1 cellular context compared by ENCODE assay signal in the genomic region with DNA sequence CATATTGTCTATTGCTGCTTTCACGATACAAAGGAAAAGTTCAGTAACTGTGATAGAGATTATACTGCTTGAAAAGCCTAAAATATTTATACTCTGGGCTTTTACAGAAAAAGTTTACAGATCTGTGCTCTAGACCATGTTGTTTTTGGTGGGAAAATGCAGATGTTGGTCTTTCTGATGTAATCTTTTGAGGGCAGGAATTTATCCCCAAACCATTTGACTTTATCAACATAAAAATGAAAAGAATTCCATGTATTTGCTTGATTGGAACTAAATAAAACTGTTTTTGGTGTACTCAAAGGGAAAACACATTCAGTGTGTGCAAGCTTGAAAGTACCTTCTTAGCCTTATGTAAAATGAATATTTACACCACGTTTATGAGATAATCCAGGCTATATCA.
TF ChIP-seq lines count a peak whose summit lies in the region.

No MANE protein-coding gene starts in this region.

TF ChIP-seq in SK-N-SH treated with all-trans-retinoic acid at 6 μM for 48 hours, 23 proteins besides CTCF, POLR2A, EP300 and RAD21 (continued from another document):
- TF ChIP-seq, protein P1, sequence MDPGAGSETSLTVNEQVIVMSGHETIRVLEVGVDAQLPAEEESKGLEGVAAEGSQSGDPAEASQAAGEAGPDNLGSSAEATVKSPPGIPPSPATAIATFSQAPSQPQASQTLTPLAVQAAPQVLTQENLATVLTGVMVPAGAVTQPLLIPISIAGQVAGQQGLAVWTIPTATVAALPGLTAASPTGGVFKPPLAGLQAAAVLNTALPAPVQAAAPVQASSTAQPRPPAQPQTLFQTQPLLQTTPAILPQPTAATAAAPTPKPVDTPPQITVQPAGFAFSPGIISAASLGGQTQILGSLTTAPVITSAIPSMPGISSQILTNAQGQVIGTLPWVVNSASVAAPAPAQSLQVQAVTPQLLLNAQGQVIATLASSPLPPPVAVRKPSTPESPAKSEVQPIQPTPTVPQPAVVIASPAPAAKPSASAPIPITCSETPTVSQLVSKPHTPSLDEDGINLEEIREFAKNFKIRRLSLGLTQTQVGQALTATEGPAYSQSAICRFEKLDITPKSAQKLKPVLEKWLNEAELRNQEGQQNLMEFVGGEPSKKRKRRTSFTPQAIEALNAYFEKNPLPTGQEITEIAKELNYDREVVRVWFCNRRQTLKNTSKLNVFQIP (CRISPR knock-in tag; IDR thresholded peaks at IDR 0.05; ENCODE audit: borderline replicate concordance, low read depth), result no peak
- TF ChIP-seq ZFP3 (CRISPR knock-in tag; IDR thresholded peaks at IDR 0.05) (no peak), TCF4 (CRISPR knock-in tag; IDR thresholded peaks at IDR 0.05; ENCODE audit: borderline replicate concordance) (no peak), ISL1 (CRISPR knock-in tag; IDR thresholded peaks at IDR 0.05) (no peak), TOX (CRISPR knock-in tag; IDR thresholded peaks at IDR 0.05; ENCODE audit: borderline replicate concordance) (no peak)
- TF ChIP-seq, protein P2, sequence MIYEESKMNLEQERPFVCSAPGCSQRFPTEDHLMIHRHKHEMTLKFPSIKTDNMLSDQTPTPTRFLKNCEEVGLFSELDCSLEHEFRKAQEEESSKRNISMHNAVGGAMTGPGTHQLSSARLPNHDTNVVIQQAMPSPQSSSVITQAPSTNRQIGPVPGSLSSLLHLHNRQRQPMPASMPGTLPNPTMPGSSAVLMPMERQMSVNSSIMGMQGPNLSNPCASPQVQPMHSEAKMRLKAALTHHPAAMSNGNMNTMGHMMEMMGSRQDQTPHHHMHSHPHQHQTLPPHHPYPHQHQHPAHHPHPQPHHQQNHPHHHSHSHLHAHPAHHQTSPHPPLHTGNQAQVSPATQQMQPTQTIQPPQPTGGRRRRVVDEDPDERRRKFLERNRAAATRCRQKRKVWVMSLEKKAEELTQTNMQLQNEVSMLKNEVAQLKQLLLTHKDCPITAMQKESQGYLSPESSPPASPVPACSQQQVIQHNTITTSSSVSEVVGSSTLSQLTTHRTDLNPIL (CRISPR knock-in tag; IDR thresholded peaks at IDR 0.05; ENCODE audit: low read depth), result no peak
- TF ChIP-seq, protein P3, sequence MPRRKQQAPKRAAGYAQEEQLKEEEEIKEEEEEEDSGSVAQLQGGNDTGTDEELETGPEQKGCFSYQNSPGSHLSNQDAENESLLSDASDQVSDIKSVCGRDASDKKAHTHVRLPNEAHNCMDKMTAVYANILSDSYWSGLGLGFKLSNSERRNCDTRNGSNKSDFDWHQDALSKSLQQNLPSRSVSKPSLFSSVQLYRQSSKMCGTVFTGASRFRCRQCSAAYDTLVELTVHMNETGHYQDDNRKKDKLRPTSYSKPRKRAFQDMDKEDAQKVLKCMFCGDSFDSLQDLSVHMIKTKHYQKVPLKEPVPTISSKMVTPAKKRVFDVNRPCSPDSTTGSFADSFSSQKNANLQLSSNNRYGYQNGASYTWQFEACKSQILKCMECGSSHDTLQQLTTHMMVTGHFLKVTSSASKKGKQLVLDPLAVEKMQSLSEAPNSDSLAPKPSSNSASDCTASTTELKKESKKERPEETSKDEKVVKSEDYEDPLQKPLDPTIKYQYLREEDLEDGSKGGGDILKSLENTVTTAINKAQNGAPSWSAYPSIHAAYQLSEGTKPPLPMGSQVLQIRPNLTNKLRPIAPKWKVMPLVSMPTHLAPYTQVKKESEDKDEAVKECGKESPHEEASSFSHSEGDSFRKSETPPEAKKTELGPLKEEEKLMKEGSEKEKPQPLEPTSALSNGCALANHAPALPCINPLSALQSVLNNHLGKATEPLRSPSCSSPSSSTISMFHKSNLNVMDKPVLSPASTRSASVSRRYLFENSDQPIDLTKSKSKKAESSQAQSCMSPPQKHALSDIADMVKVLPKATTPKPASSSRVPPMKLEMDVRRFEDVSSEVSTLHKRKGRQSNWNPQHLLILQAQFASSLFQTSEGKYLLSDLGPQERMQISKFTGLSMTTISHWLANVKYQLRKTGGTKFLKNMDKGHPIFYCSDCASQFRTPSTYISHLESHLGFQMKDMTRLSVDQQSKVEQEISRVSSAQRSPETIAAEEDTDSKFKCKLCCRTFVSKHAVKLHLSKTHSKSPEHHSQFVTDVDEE (CRISPR knock-in tag; IDR thresholded peaks at IDR 0.05), result no peak
